8 cellular contexts compared by ENCODE assay signal in genomic region chr20:47181056-47181862, GRCh38.
DNase-seq lines count a peak whose midpoint lies in the region; ATAC-seq, FAIRE-seq and TF ChIP-seq lines count a peak whose summit lies in the region.

No MANE protein-coding gene starts in this region.

- H3K9me3 Mint-ChIP-seq in progenitor cell of endocrine pancreas (ENCODE audit: low read depth) (no peaks in the 10 kb centered on the region), immature natural killer cell (no peaks in the 10 kb centered on the region)

- ATAC-seq in HG03159 (IDR thresholded peaks at IDR 0.05; ENCODE audit: unreplicated experiment), result no peak
- ATAC-seq in HG03457 (IDR thresholded peaks at IDR 0.05; ENCODE audit: unreplicated experiment), result no peak

- no peaks in the 10 kb centered on the region for H3K27me3 ChIP-seq in bronchial epithelial cell (ENCODE audit: control insufficient read depth, insufficient read depth, low read length)

- H3K36me3 ChIP-seq in bronchial epithelial cell (ENCODE audit: control insufficient read depth, insufficient read depth, low read length), result peaks cover 14% of the 10 kb centered on the region

- H3K27ac Mint-ChIP-seq in progenitor cell of endocrine pancreas (peak overlapping the region; percentile 42), immature natural killer cell (no peak overlapping the region)

- no peaks in the 10 kb centered on the region for H3K36me3 Mint-ChIP-seq in progenitor cell of endocrine pancreas (ENCODE audit: insufficient read depth)
- H3K36me3 Mint-ChIP-seq in immature natural killer cell, result no peaks in the 10 kb centered on the region

- H3K27me3 Mint-ChIP-seq in progenitor cell of endocrine pancreas (no peaks in the 10 kb centered on the region), immature natural killer cell (ENCODE audit: low read depth in 3 of 3) (peaks cover 0 to 3% (median 3%) of the 10 kb centered on the region in 3 donors)

- peak; percentile 91 for FAIRE-seq in bronchial epithelial cell (lab: Jason Lieb, UNC)

- peak; percentile 28 for DNase-seq in stimulated activated CD4-positive, alpha-beta T cell treated with anti-CD3 and anti-CD28 coated beads, Interleukin-1b, Interleukin-23, amount 100 ng/mL, for 48 hours
- no peak for DNase-seq in stimulated activated CD4-positive, alpha-beta T cell treated with anti-CD3 and anti-CD28 coated beads, Interleukin-4, amount 100 ng/mL, for 4 hours
- DNase-seq in NCI-H69 (lab: John Stamatoyannopoulos, UW), result peak; percentile 23
- peak; percentile 88 for DNase-seq in bronchial epithelial cell (ENCODE audit: low read depth)
- no peak for DNase-seq in progenitor cell of endocrine pancreas (ENCODE audit: low spot score, unreplicated experiment)
- no peak for DNase-seq in immature natural killer cell

- TF ChIP-seq CTCF in bronchial epithelial cell (IDR thresholded peaks at IDR 0.05; ENCODE audit: insufficient read depth, low read length, severe bottlenecking) (no peak), progenitor cell of endocrine pancreas (IDR thresholded peaks at IDR 0.05; ENCODE audit: unreplicated experiment) (no peak)

- H3K4me1 Mint-ChIP-seq in progenitor cell of endocrine pancreas (ENCODE audit: low read depth), result no peaks in the 10 kb centered on the region
- H3K4me1 Mint-ChIP-seq in immature natural killer cell, result no peaks in the 10 kb centered on the region

- no peak overlapping the region for H3K4me3 Mint-ChIP-seq in progenitor cell of endocrine pancreas (ENCODE audit: low read depth)
- H3K4me3 Mint-ChIP-seq in immature natural killer cell, result no peak overlapping the region

- no peak overlapping the region for H3K4me3 ChIP-seq in bronchial epithelial cell (ENCODE audit: low read depth, low read length)

Comparison
In these comparisons a context has a peak if more than half of its experiments do, and no peak if none do; other contexts are left out.
1. DNase-seq: peak in stimulated activated CD4-positive, alpha-beta T cell treated with anti-CD3 and anti-CD28 coated beads, Interleukin-1b, Interleukin-23, amount 100 ng/mL, for 48 hours (single experiment), NCI-H69 (single experiment) and bronchial epithelial cell (single experiment); none in stimulated activated CD4-positive, alpha-beta T cell treated with anti-CD3 and anti-CD28 coated beads, Interleukin-4, amount 100 ng/mL, for 4 hours (0 of 2), progenitor cell of endocrine pancreas (single experiment) and immature natural killer cell (0 of 3).